1 cellular context compared by ENCODE assay signal in genomic region chr12:6373022-6373787, GRCh38.
TF ChIP-seq lines count a peak whose summit lies in the region.

No MANE protein-coding gene starts in this region.

TF ChIP-seq in GM23338, 12 proteins besides CTCF, POLR2A, EP300 and RAD21 (continued from another document):
- no peak for TF ChIP-seq ZNF462 (CRISPR knock-in tag; IDR thresholded peaks at IDR 0.05)
